Comparison of ENCODE assay signal across 17 cellular contexts in genomic region chr9:83185517-83186192, GRCh38.
"Had no signal": no experiment of that assay in that cellular context is flagged by ENCODE, and none has a peak within 500 bp of the region (broad histone marks: within the 10 kb centered on the region; RNA-seq: fewer than 3 reads in every experiment).

No MANE protein-coding gene starts in this region.

- H3K27ac Mint-ChIP-seq: activated T-helper 17 cell treated with anti-CD3 and anti-CD28 coated beads, Interleukin-2, amount 50 U/mL, for 72 hours; stimulated activated effector memory CD8-positive, alpha-beta T cell treated with anti-CD3 and anti-CD28 coated beads, Interleukin-12 subunit alpha, Interleukin-12 subunit beta, amount 100 ng/mL, for 72 hours; T-helper 17 cell had no signal

- ATAC-seq: activated T-helper 17 cell treated with anti-CD3 and anti-CD28 coated beads, Interleukin-2, amount 50 U/mL, for 72 hours; body of pancreas; left lung; stimulated activated effector memory CD8-positive, alpha-beta T cell treated with anti-CD3 and anti-CD28 coated beads, Interleukin-12 subunit alpha, Interleukin-12 subunit beta, amount 100 ng/mL, for 72 hours; T-helper 17 cell had no signal

- H3K4me3 Mint-ChIP-seq: activated T-helper 17 cell treated with anti-CD3 and anti-CD28 coated beads, Interleukin-2, amount 50 U/mL, for 72 hours; stimulated activated effector memory CD8-positive, alpha-beta T cell treated with anti-CD3 and anti-CD28 coated beads, Interleukin-12 subunit alpha, Interleukin-12 subunit beta, amount 100 ng/mL, for 72 hours; T-helper 17 cell had no signal

- H3K4me3 ChIP-seq: body of pancreas, esophagus squamous epithelium, left lung, tibial nerve had no signal

- H3K4me1 Mint-ChIP-seq: activated T-helper 17 cell treated with anti-CD3 and anti-CD28 coated beads, Interleukin-2, amount 50 U/mL, for 72 hours; stimulated activated effector memory CD8-positive, alpha-beta T cell treated with anti-CD3 and anti-CD28 coated beads, Interleukin-12 subunit alpha, Interleukin-12 subunit beta, amount 100 ng/mL, for 72 hours; T-helper 17 cell had no signal

- H3K9me3 Mint-ChIP-seq: activated T-helper 17 cell treated with anti-CD3 and anti-CD28 coated beads, Interleukin-2, amount 50 U/mL, for 72 hours; stimulated activated effector memory CD8-positive, alpha-beta T cell treated with anti-CD3 and anti-CD28 coated beads, Interleukin-12 subunit alpha, Interleukin-12 subunit beta, amount 100 ng/mL, for 72 hours had no signal

- H3K27ac ChIP-seq: body of pancreas, esophagus squamous epithelium, left lung, tibial nerve had no signal

- H3K9me3 ChIP-seq: body of pancreas, esophagus squamous epithelium, left lung, tibial nerve had no signal

- H3K36me3 Mint-ChIP-seq: stimulated activated effector memory CD8-positive, alpha-beta T cell treated with anti-CD3 and anti-CD28 coated beads, Interleukin-12 subunit alpha, Interleukin-12 subunit beta, amount 100 ng/mL, for 72 hours had no signal

- DNase-seq: activated CD4-positive, alpha-beta T cell treated with anti-CD3 and anti-CD28 coated beads, Interleukin-2, amount 50 U/mL, for 1 hour; activated CD4-positive, CD25-positive, alpha-beta regulatory T cell; activated naive CD4-positive, alpha-beta T cell treated with anti-CD3 and anti-CD28 coated beads, Interleukin-2, amount 50 U/mL, for 16 hours; activated T-cell treated with anti-CD3 and anti-CD28 coated beads for 4 hours; amniotic stem cell; body of pancreas; esophagus squamous epithelium; foreskin fibroblast; glutamatergic neuron; islet precursor cell; posterior cingulate gyrus; small intestine; T-helper 17 cell had no signal

- H3K4me1 ChIP-seq: esophagus squamous epithelium, left lung had no signal

- H3K36me3 ChIP-seq: esophagus squamous epithelium, left lung, tibial nerve had no signal

- H3K27me3 ChIP-seq: body of pancreas, tibial nerve had no signal
